21 cellular contexts compared by ENCODE assay signal in genomic region chr2:27833931-27834330, GRCh38. TPM values are rescaled to one million over a fixed set of nuclear protein-coding genes. Genes with fewer than 3 reads are reported as not detected.
DNase-seq lines count a peak whose midpoint lies in the region; FAIRE-seq lines count a peak whose summit lies in the region.
"Had no signal": no experiment of that assay in that cellular context is flagged by ENCODE, and none has a peak within 500 bp of the region (broad histone marks: within the 10 kb centered on the region; RNA-seq: fewer than 3 reads in every experiment).

No MANE protein-coding gene starts in this region.

- FAIRE-seq in RCC 7860 (lab: Jason Lieb, UNC) = no peak

- peak; percentile 84 for DNase-seq in EH (ENCODE audit: low read depth)
- peak; percentile 41 for DNase-seq in RCC 7860 (ENCODE audit: low spot score)
- peak; percentile 26 for DNase-seq in fibroblast of gingiva (ENCODE audit: low read depth)
- DNase-seq in renal cortical epithelial cell (ENCODE audit: low read depth) = peak; percentile 79
- no peak for DNase-seq in activated naive CD8-positive, alpha-beta T cell treated with anti-CD3 and anti-CD28 coated beads for 36 hours
- no peak for DNase-seq in NCI-H82 (lab: John Stamatoyannopoulos, UW)
- no peak for DNase-seq in activated CD4-positive, CD25-positive, alpha-beta regulatory T cell treated with anti-CD3 and anti-CD28 coated beads, Interleukin-2, amount 50 U/mL, for 72 hours
- DNase-seq: activated CD4-positive, alpha-beta T cell treated with anti-CD3 and anti-CD28 coated beads, Interleukin-2, amount 50 U/mL, for 4 hours; activated T-cell treated with anti-CD3 and anti-CD28 coated beads for 4 hours; anterior cingulate cortex; BE2C; COR-L47; effector CD4-positive, alpha-beta T cell; glutamatergic neuron; NCI-H1694; PC-3; SJCRH30; stimulated activated naive CD4-positive, alpha-beta T cell; T-helper 2 cell had no signal

- H3K27ac Mint-ChIP-seq in activated naive CD8-positive, alpha-beta T cell treated with anti-CD3 and anti-CD28 coated beads for 36 hours = no peak overlapping the region
- H3K27ac Mint-ChIP-seq: mesothelial cell of epicardium, nephron had no signal

- peaks cover 3% of the 10 kb centered on the region for H3K36me3 Mint-ChIP-seq in activated naive CD8-positive, alpha-beta T cell treated with anti-CD3 and anti-CD28 coated beads for 36 hours

- no peaks in the 10 kb centered on the region for H3K27me3 Mint-ChIP-seq in activated naive CD8-positive, alpha-beta T cell treated with anti-CD3 and anti-CD28 coated beads for 36 hours

- no peak overlapping the region for H3K4me3 Mint-ChIP-seq in activated naive CD8-positive, alpha-beta T cell treated with anti-CD3 and anti-CD28 coated beads for 36 hours
- H3K4me3 Mint-ChIP-seq: mesothelial cell of epicardium, nephron had no signal

- H3K4me1 Mint-ChIP-seq in activated naive CD8-positive, alpha-beta T cell treated with anti-CD3 and anti-CD28 coated beads for 36 hours = no peaks in the 10 kb centered on the region
- H3K4me1 Mint-ChIP-seq: nephron had no signal

- no peaks in the 10 kb centered on the region for H3K9me3 Mint-ChIP-seq in activated naive CD8-positive, alpha-beta T cell treated with anti-CD3 and anti-CD28 coated beads for 36 hours

RNA-seq across cellular contexts. Expression of gene RBKS, which starts 56.3 kb away (rescaled TPM):
- 10.0 and 12.5 TPM in 2 replicates for total RNA-seq in renal cortical epithelial cell
- 1 to 10 TPM; 5.1 to 5.4 TPM for total RNA-seq in activated naive CD8-positive, alpha-beta T cell treated with anti-CD3 and anti-CD28 coated beads for 36 hours

RNA-seq across cellular contexts. Expression of gene BABAM2, which starts 56.6 kb away (rescaled TPM):
- 27.1 and 57.3 TPM in 2 replicates for total RNA-seq in renal cortical epithelial cell
- 10 to 100 TPM; 45.2 to 53.2 TPM for total RNA-seq in activated naive CD8-positive, alpha-beta T cell treated with anti-CD3 and anti-CD28 coated beads for 36 hours

Comparison
In these comparisons a context has a peak if more than half of its experiments do, and no peak if none do; other contexts are left out.
1. DNase-seq: peak in EH (single experiment), RCC 7860 (single experiment), fibroblast of gingiva (single experiment) and renal cortical epithelial cell (single experiment); none in activated naive CD8-positive, alpha-beta T cell treated with anti-CD3 and anti-CD28 coated beads for 36 hours (single experiment), NCI-H82 (single experiment) and activated CD4-positive, CD25-positive, alpha-beta regulatory T cell treated with anti-CD3 and anti-CD28 coated beads, Interleukin-2, amount 50 U/mL, for 72 hours (single experiment).